Comparison of ENCODE assay signal across 26 cellular contexts in genomic region chr10:33524966-33525365, GRCh38.
DNase-seq lines count a peak whose midpoint lies in the region; ATAC-seq, FAIRE-seq and TF ChIP-seq lines count a peak whose summit lies in the region.
"Had no signal": no experiment of that assay in that cellular context is flagged by ENCODE, and none has a peak within 500 bp of the region (broad histone marks: within the 10 kb centered on the region; RNA-seq: fewer than 3 reads in every experiment).

No MANE protein-coding gene starts in this region.

- peak overlapping the region; percentile 85 for H3K27ac Mint-ChIP-seq in astrocyte (ENCODE audit: unreplicated experiment)
- H3K27ac Mint-ChIP-seq: activated CD8-positive, alpha-beta memory T cell treated with anti-CD3 and anti-CD28 coated beads, Interleukin-2, amount 10 ng/mL, durations not matched to agents 7 days and 5 days; activated naive CD8-positive, alpha-beta T cell treated with anti-CD3 and anti-CD28 coated beads for 36 hours; activated T-helper 17 cell treated with anti-CD3 and anti-CD28 coated beads, Interleukin-2, amount 50 U/mL, for 72 hours; B cell; mesothelial cell of epicardium; nephron progenitor cell; stimulated activated effector memory CD8-positive, alpha-beta T cell treated with anti-CD3 and anti-CD28 coated beads, Interleukin-12 subunit alpha, Interleukin-12 subunit beta, amount 100 ng/mL, for 72 hours had no signal

- FAIRE-seq in astrocyte (lab: Jason Lieb, UNC): no peak
- FAIRE-seq: HepG2 had no signal

- H4K20me1 ChIP-seq in astrocyte (ENCODE audit: insufficient read depth, low read length) (no peaks in the 10 kb centered on the region), fibroblast of lung (ENCODE audit: control insufficient read depth, extremely low read depth, insufficient read depth, low read length) (no peaks in the 10 kb centered on the region)

- H3K9me3 ChIP-seq in astrocyte (ENCODE audit: insufficient read depth, low read depth, low read length): no peaks in the 10 kb centered on the region
- no peaks in the 10 kb centered on the region for H3K9me3 ChIP-seq in fibroblast of lung (ENCODE audit: control insufficient read depth, insufficient read depth, low read depth, low read length)
- H3K9me3 ChIP-seq: sigmoid colon, testis had no signal

- peaks cover 2% of the 10 kb centered on the region for H3K9me3 Mint-ChIP-seq in astrocyte (ENCODE audit: unreplicated experiment)
- H3K9me3 Mint-ChIP-seq: activated T-helper 17 cell treated with anti-CD3 and anti-CD28 coated beads, Interleukin-2, amount 50 U/mL, for 72 hours had no signal

- H3K36me3 ChIP-seq in astrocyte (ENCODE audit: insufficient read depth, low read length): no peaks in the 10 kb centered on the region
- no peaks in the 10 kb centered on the region for H3K36me3 ChIP-seq in fibroblast of lung (ENCODE audit: control insufficient read depth, insufficient read depth, low read length)
- H3K36me3 ChIP-seq: heart left ventricle, sigmoid colon had no signal

- H3K27me3 ChIP-seq in astrocyte (ENCODE audit: insufficient read depth, low read length) (no peaks in the 10 kb centered on the region), fibroblast of lung (ENCODE audit: control insufficient read depth, insufficient read depth, low read length) (no peaks in the 10 kb centered on the region)
- H3K27me3 ChIP-seq: heart left ventricle, sigmoid colon, testis had no signal

- H3K4me3 Mint-ChIP-seq in astrocyte (ENCODE audit: unreplicated experiment): no peak overlapping the region
- H3K4me3 Mint-ChIP-seq: activated CD8-positive, alpha-beta memory T cell treated with anti-CD3 and anti-CD28 coated beads, Interleukin-2, amount 10 ng/mL, durations not matched to agents 7 days and 5 days; activated naive CD8-positive, alpha-beta T cell treated with anti-CD3 and anti-CD28 coated beads for 36 hours; activated T-helper 17 cell treated with anti-CD3 and anti-CD28 coated beads, Interleukin-2, amount 50 U/mL, for 72 hours; B cell; mesothelial cell of epicardium; nephron progenitor cell; stimulated activated effector memory CD8-positive, alpha-beta T cell treated with anti-CD3 and anti-CD28 coated beads, Interleukin-12 subunit alpha, Interleukin-12 subunit beta, amount 100 ng/mL, for 72 hours had no signal

- H3K79me2 ChIP-seq in astrocyte (ENCODE audit: insufficient read depth, low read length) (no peaks in the 10 kb centered on the region), fibroblast of lung (ENCODE audit: control insufficient read depth, insufficient read depth, low read length) (no peaks in the 10 kb centered on the region)

- H3K27ac ChIP-seq in astrocyte (ENCODE audit: low read depth, low read length): no peak overlapping the region
- H3K27ac ChIP-seq in fibroblast of lung (ENCODE audit: insufficient read depth, low read length): no peak overlapping the region
- H3K27ac ChIP-seq: heart left ventricle, sigmoid colon, testis had no signal

- H3K27me3 Mint-ChIP-seq in astrocyte (ENCODE audit: low read depth, unreplicated experiment): peaks cover 8% of the 10 kb centered on the region
- H3K27me3 Mint-ChIP-seq: activated CD8-positive, alpha-beta memory T cell treated with anti-CD3 and anti-CD28 coated beads, Interleukin-2, amount 10 ng/mL, durations not matched to agents 7 days and 5 days; B cell had no signal

- no peak for ATAC-seq in HG03565 (IDR thresholded peaks at IDR 0.05; ENCODE audit: unreplicated experiment)
- ATAC-seq: activated CD8-positive, alpha-beta memory T cell treated with anti-CD3 and anti-CD28 coated beads, Interleukin-2, amount 10 ng/mL, durations not matched to agents 7 days and 5 days; activated T-helper 17 cell treated with anti-CD3 and anti-CD28 coated beads, Interleukin-2, amount 50 U/mL, for 72 hours; heart left ventricle; HepG2; left lobe of liver; stimulated activated effector memory CD8-positive, alpha-beta T cell treated with anti-CD3 and anti-CD28 coated beads, Interleukin-12 subunit alpha, Interleukin-12 subunit beta, amount 100 ng/mL, for 72 hours had no signal

- H3K4me3 ChIP-seq in astrocyte (ENCODE audit: insufficient read depth, low read depth, low read length): no peak overlapping the region
- no peak overlapping the region for H3K4me3 ChIP-seq in fibroblast of lung (replicated peaks in 1 of 4; ENCODE audit: control extremely low read depth in 1 of 4, insufficient read depth in 1 of 4, low read depth in 3 of 4, low read length in 4 of 4)
- H3K4me3 ChIP-seq: heart left ventricle, sigmoid colon, testis had no signal

- no peak for TF ChIP-seq CTCF in astrocyte (IDR thresholded peaks at IDR 0.05; ENCODE audit: insufficient read depth, low read depth, low read length)
- no peak for TF ChIP-seq CTCF in fibroblast of lung (conservative IDR thresholded peaks at IDR 0.05 in 1 of 2, IDR thresholded peaks at IDR 0.05 in 1 of 2; ENCODE audit: low read depth in 1 of 2, low read length in 2 of 2)

- H3K9ac ChIP-seq in astrocyte (ENCODE audit: low read length) (no peak overlapping the region), fibroblast of lung (ENCODE audit: insufficient read depth, low read length) (no peak overlapping the region)

- H3K4me2 ChIP-seq in astrocyte (ENCODE audit: low read length): no peak overlapping the region
- no peak overlapping the region for H3K4me2 ChIP-seq in fibroblast of lung (ENCODE audit: extremely low read depth, insufficient read depth, low read length)

- H3K4me1 ChIP-seq in astrocyte (ENCODE audit: insufficient read depth, low read length): no peaks in the 10 kb centered on the region
- H3K4me1 ChIP-seq in fibroblast of lung (ENCODE audit: control insufficient read depth, extremely low read depth, insufficient read depth, low read length): no peaks in the 10 kb centered on the region
- H3K4me1 ChIP-seq: testis had no signal

- H3K36me3 Mint-ChIP-seq in astrocyte (ENCODE audit: low read depth, unreplicated experiment): no peaks in the 10 kb centered on the region
- H3K36me3 Mint-ChIP-seq: activated CD8-positive, alpha-beta memory T cell treated with anti-CD3 and anti-CD28 coated beads, Interleukin-2, amount 10 ng/mL, durations not matched to agents 7 days and 5 days; activated naive CD8-positive, alpha-beta T cell treated with anti-CD3 and anti-CD28 coated beads for 36 hours; mesothelial cell of epicardium; stimulated activated effector memory CD8-positive, alpha-beta T cell treated with anti-CD3 and anti-CD28 coated beads, Interleukin-12 subunit alpha, Interleukin-12 subunit beta, amount 100 ng/mL, for 72 hours had no signal

- DNase-seq in GM04504 (ENCODE audit: low read depth) (peak; percentile 47), astrocyte (ENCODE audit: low read depth) (peak; percentile 56), fibroblast of lung (ENCODE audit: low read depth in 2 of 2) (peak; percentile 29 to 71), stromal cell of bone marrow (ENCODE audit: low read depth) (peak; percentile 13), NCI-H1694 (lab: John Stamatoyannopoulos, UW) (no peak), NCI-H1694 treated with DMSO at 0.1 percent for 48 hours (lab: John Stamatoyannopoulos, UW) (no peak)
- DNase-seq: activated CD8-positive, alpha-beta memory T cell treated with anti-CD3 and anti-CD28 coated beads, Interleukin-2, amount 10 ng/mL, durations not matched to agents 7 days and 5 days; activated naive CD8-positive, alpha-beta T cell treated with anti-CD3 and anti-CD28 coated beads for 36 hours; COR-L47; DND-41; heart left ventricle; NCI-H1417; NCI-H2171; NCI-H526 treated with DMSO at 0.1 percent for 48 hours; nephron progenitor cell; posterior cingulate gyrus; sigmoid colon; SW 1271; testis had no signal

- H3K4me1 Mint-ChIP-seq in astrocyte (ENCODE audit: low read depth, unreplicated experiment): peaks cover 18% of the 10 kb centered on the region
- H3K4me1 Mint-ChIP-seq: activated CD8-positive, alpha-beta memory T cell treated with anti-CD3 and anti-CD28 coated beads, Interleukin-2, amount 10 ng/mL, durations not matched to agents 7 days and 5 days; activated naive CD8-positive, alpha-beta T cell treated with anti-CD3 and anti-CD28 coated beads for 36 hours; activated T-helper 17 cell treated with anti-CD3 and anti-CD28 coated beads, Interleukin-2, amount 50 U/mL, for 72 hours; B cell; stimulated activated effector memory CD8-positive, alpha-beta T cell treated with anti-CD3 and anti-CD28 coated beads, Interleukin-12 subunit alpha, Interleukin-12 subunit beta, amount 100 ng/mL, for 72 hours had no signal

- no peak overlapping the region for H2AFZ ChIP-seq in astrocyte (ENCODE audit: low read depth, low read length)
- no peak overlapping the region for H2AFZ ChIP-seq in fibroblast of lung (ENCODE audit: low read length)

Comparison
In these comparisons a context has a peak if more than half of its experiments do, and no peak if none do; other contexts are left out.
1. DNase-seq: peak in GM04504 (single experiment), astrocyte (single experiment), fibroblast of lung (2 of 2) and stromal cell of bone marrow (single experiment); none in NCI-H1694 (single experiment) and NCI-H1694 treated with DMSO at 0.1 percent for 48 hours (single experiment).